1 cellular context compared by ENCODE assay signal in genomic region chr17:2442166-2442565, GRCh38.
TF ChIP-seq lines count a peak whose summit lies in the region.

No MANE protein-coding gene starts in this region.

TF ChIP-seq in IMR-90, 13 proteins besides CTCF, POLR2A, EP300 and RAD21 (continued from another document):
- no peak for TF ChIP-seq CHD1 (IDR thresholded peaks at IDR 0.05; ENCODE audit: low read depth, low read length)
- TF ChIP-seq FOS (IDR thresholded peaks at IDR 0.05; ENCODE audit: low read depth, low read length), result no peak
- TF ChIP-seq MAZ (IDR thresholded peaks at IDR 0.05; ENCODE audit: borderline replicate concordance, low read depth, low read length), result no peak
- no peak for TF ChIP-seq USF2 (IDR thresholded peaks at IDR 0.05; ENCODE audit: low read depth, low read length)
- no peak for TF ChIP-seq SMC3 (IDR thresholded peaks at IDR 0.05; ENCODE audit: low read depth, low read length)
- TF ChIP-seq MAFK (IDR thresholded peaks at IDR 0.05; ENCODE audit: low read depth, low read length), result no peak
- no peak for TF ChIP-seq CEBPB (IDR thresholded peaks at IDR 0.05; ENCODE audit: low read depth, low read length)
- no peak for TF ChIP-seq ELK1 (IDR thresholded peaks at IDR 0.05; ENCODE audit: borderline replicate concordance, low read depth, low read length)
- no peak for TF ChIP-seq MXI1 (IDR thresholded peaks at IDR 0.05; ENCODE audit: borderline replicate concordance, low read depth, low read length)
- TF ChIP-seq RFX5 (IDR thresholded peaks at IDR 0.05; ENCODE audit: low read depth, low read length), result no peak
- TF ChIP-seq BHLHE40 (IDR thresholded peaks at IDR 0.05; ENCODE audit: low read depth, low read length), result no peak
- TF ChIP-seq NFE2L2 (IDR thresholded peaks at IDR 0.05; ENCODE audit: low read depth, low read length), result no peak
